In the genomic region with DNA sequence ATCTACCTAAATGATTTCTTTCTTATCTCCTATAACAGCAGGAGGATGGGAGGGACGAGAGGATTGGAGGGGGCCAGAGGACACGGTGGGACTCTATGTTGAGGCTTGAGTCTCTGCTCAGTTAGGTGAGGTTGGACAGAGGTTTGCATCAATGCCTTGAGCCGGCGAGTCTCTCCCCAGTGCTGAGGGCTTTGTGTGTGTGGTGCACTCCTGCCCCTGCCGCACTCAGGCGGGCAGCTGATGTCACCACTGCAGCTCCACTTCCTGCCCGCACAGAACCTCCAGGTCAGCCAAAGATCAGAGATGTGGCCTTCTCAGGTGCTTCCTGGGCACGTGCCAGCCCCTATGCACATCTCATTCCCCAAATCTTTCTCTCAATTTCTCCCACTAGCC, we compare ENCODE assay signal across 8 cellular contexts. TPM values are rescaled to one million over a fixed set of nuclear protein-coding genes. Genes with fewer than 3 reads are reported as not detected.
DNase-seq lines count a peak whose midpoint lies in the region; ATAC-seq and TF ChIP-seq lines count a peak whose summit lies in the region.
"Not testable (repeated sequence)": the region's sequence is repeated elsewhere in the genome, so short reads cannot be mapped to it uniquely, and the experiment has no call there.
"Had no signal": no experiment of that assay in that cellular context is flagged by ENCODE, and none has a peak within 500 bp of the region (broad histone marks: within the 10 kb centered on the region; RNA-seq: fewer than 3 reads in every experiment).

No MANE protein-coding gene starts in this region.

- not testable (repeated sequence) for H3K36me3 ChIP-seq in DOHH2 (ENCODE audit: control insufficient read depth, low read length); Karpas-422 (ENCODE audit: insufficient read depth, low read length); SJCRH30; neural progenitor cell

- H3K9me2 ChIP-seq in DOHH2 (replicated peaks; ENCODE audit: control insufficient read depth, low read length); Karpas-422 (replicated peaks; ENCODE audit: insufficient read depth, low read length): not testable (repeated sequence)

- not testable (repeated sequence) for H3K27ac Mint-ChIP-seq in activated T-cell treated with anti-CD3 and anti-CD28 coated beads, Interleukin-2, amount 50 U/mL, for 24 hours; central memory CD8-positive, alpha-beta T cell (ENCODE audit: low read depth); neural progenitor cell

- peak; percentile 46 for DNase-seq in Karpas-422
- peak in 1 of 2 experiments; percentile 43 for DNase-seq in SJCRH30
- peak; percentile 39 for DNase-seq in activated T-cell treated with anti-CD3 and anti-CD28 coated beads, Interleukin-2, amount 50 U/mL, for 24 hours
- DNase-seq in central memory CD8-positive, alpha-beta T cell (ENCODE audit: low spot score in 2 of 2); left colon: not testable (repeated sequence)
- peak; percentile 39 for DNase-seq in neural progenitor cell (ENCODE audit: low spot score)

- peaks cover 26% of the 10 kb centered on the region for H3K4me1 Mint-ChIP-seq in activated T-cell treated with anti-CD3 and anti-CD28 coated beads, Interleukin-2, amount 50 U/mL, for 24 hours (ENCODE audit: low read depth)
- H3K4me1 Mint-ChIP-seq in central memory CD8-positive, alpha-beta T cell, result peaks cover 32% of the 10 kb centered on the region
- peaks cover 16% of the 10 kb centered on the region for H3K4me1 Mint-ChIP-seq in neural progenitor cell

- not testable (repeated sequence) for H4K20me1 ChIP-seq in DOHH2 (ENCODE audit: control insufficient read depth, insufficient read depth, low read depth, low read length); Karpas-422 (ENCODE audit: insufficient read depth, low read depth, low read length)
- peaks cover 26% of the 10 kb centered on the region for H4K20me1 ChIP-seq in neural progenitor cell (ENCODE audit: low read depth)

- H2AFZ ChIP-seq in Karpas-422 (ENCODE audit: low read length), result peak overlapping the region; percentile 96
- H2AFZ ChIP-seq in neural progenitor cell (replicated peaks), result not testable (repeated sequence)

- H3K9me3 Mint-ChIP-seq in activated T-cell treated with anti-CD3 and anti-CD28 coated beads, Interleukin-2, amount 50 U/mL, for 24 hours; central memory CD8-positive, alpha-beta T cell: not testable (repeated sequence)
- peaks cover 31% of the 10 kb centered on the region for H3K9me3 Mint-ChIP-seq in neural progenitor cell

- peak; percentile 66 for ATAC-seq in central memory CD8-positive, alpha-beta T cell (replicated peaks; ENCODE audit: extremely low read depth, poor library complexity, severe bottlenecking)
- ATAC-seq in left colon, result peak; percentile 31

- peak overlapping the region; percentile 82 for H3K4me2 ChIP-seq in DOHH2 (ENCODE audit: low read length)
- peak overlapping the region; percentile 74 for H3K4me2 ChIP-seq in Karpas-422 (ENCODE audit: low read depth, low read length, poor library complexity, severe bottlenecking)
- peak overlapping the region; percentile 68 for H3K4me2 ChIP-seq in neural progenitor cell

- not testable (repeated sequence) for H3K9me3 ChIP-seq in DOHH2 (ENCODE audit: control insufficient read depth, insufficient read depth, low read length); Karpas-422 (ENCODE audit: low read length); SJCRH30 (replicated peaks); neural progenitor cell (ENCODE audit: low read depth)

- H3K4me3 ChIP-seq in DOHH2 (ENCODE audit: low read length) (peak overlapping the region; percentile 67), Karpas-422 (ENCODE audit: low read length) (peak overlapping the region; percentile 64), SJCRH30 (peak overlapping the region; percentile 53), neural progenitor cell (peak overlapping the region; percentile 34)

- H3K36me3 Mint-ChIP-seq in activated T-cell treated with anti-CD3 and anti-CD28 coated beads, Interleukin-2, amount 50 U/mL, for 24 hours (ENCODE audit: low read depth); central memory CD8-positive, alpha-beta T cell (ENCODE audit: insufficient read depth); neural progenitor cell: not testable (repeated sequence)

- TF ChIP-seq CTCF in DOHH2 (IDR thresholded peaks at IDR 0.05; ENCODE audit: low read depth, low read length, poor library complexity, severe bottlenecking); neural progenitor cell (IDR thresholded peaks at IDR 0.05): not testable (repeated sequence)

- H3K27me3 ChIP-seq in DOHH2 (ENCODE audit: control insufficient read depth, low read length) (peaks cover 70% of the 10 kb centered on the region), SJCRH30 (peaks cover 34% of the 10 kb centered on the region; the same call in 1 of the 2 replicates), neural progenitor cell (peaks cover 100% of the 10 kb centered on the region)
- not testable (repeated sequence) for H3K27me3 ChIP-seq in Karpas-422 (ENCODE audit: low read length)

- not testable (repeated sequence) for H3K27ac ChIP-seq in DOHH2 (ENCODE audit: low read depth, low read length); Karpas-422 (ENCODE audit: low read length); SJCRH30; neural progenitor cell

- H3K4me3 Mint-ChIP-seq in activated T-cell treated with anti-CD3 and anti-CD28 coated beads, Interleukin-2, amount 50 U/mL, for 24 hours, result peak overlapping the region; percentile 67
- H3K4me3 Mint-ChIP-seq in central memory CD8-positive, alpha-beta T cell, result peak overlapping the region; percentile 75
- peak overlapping the region; percentile 79 for H3K4me3 Mint-ChIP-seq in neural progenitor cell

- peaks cover 21% of the 10 kb centered on the region for H3K4me1 ChIP-seq in DOHH2 (ENCODE audit: control insufficient read depth, low read length)
- peaks cover 17% of the 10 kb centered on the region for H3K4me1 ChIP-seq in Karpas-422 (ENCODE audit: low read length)
- peaks cover 14% of the 10 kb centered on the region; the same call in 1 of the 2 replicates for H3K4me1 ChIP-seq in SJCRH30
- H3K4me1 ChIP-seq in neural progenitor cell, result not testable (repeated sequence)

- H3F3A ChIP-seq in DOHH2 (ENCODE audit: control insufficient read depth, insufficient read depth); neural progenitor cell (ENCODE audit: low read depth): not testable (repeated sequence)

- peaks cover 98% of the 10 kb centered on the region for H3K27me3 Mint-ChIP-seq in activated T-cell treated with anti-CD3 and anti-CD28 coated beads, Interleukin-2, amount 50 U/mL, for 24 hours
- H3K27me3 Mint-ChIP-seq in central memory CD8-positive, alpha-beta T cell, result peaks cover 100% of the 10 kb centered on the region
- H3K27me3 Mint-ChIP-seq in neural progenitor cell (ENCODE audit: insufficient read depth, low read depth), result peaks cover 82% of the 10 kb centered on the region

- intact Hi-C loops in left colon (cut with DNase I, micrococcal nuclease), result not testable (repeated sequence)

- not testable (repeated sequence) for H3K79me2 ChIP-seq in DOHH2 (ENCODE audit: control insufficient read depth, low read length); Karpas-422 (ENCODE audit: low read length); neural progenitor cell (ENCODE audit: low read depth)

- H3K9ac ChIP-seq in Karpas-422 (ENCODE audit: low read length), result peak overlapping the region; percentile 56
- not testable (repeated sequence) for H3K9ac ChIP-seq in neural progenitor cell

RNA-seq across cellular contexts. Expression of a gene that starts 27.7 kb away (rescaled TPM):
- total RNA-seq in Karpas-422 (2014; rRNA removed; shearing (Covaris generic); ENCODE audit: low replicate concordance), result 1.0 and 5.1 TPM in 2 replicates
- 0.99 and 1.7 TPM in 2 replicates for total RNA-seq in SJCRH30 (2014; rRNA removed; shearing (Covaris generic))
- total RNA-seq in left colon (under 1 TPM in 1 of 2 donors, not detected in 1; 0.09 TPM), neural progenitor cell (ENCODE audit: low replicate concordance) (0.11 and 0.40 TPM in 2 replicates)

RNA-seq across cellular contexts. Expression of a gene that starts 33.9 kb away (rescaled TPM):
- total RNA-seq in Karpas-422 (2014; rRNA removed; shearing (Covaris generic); ENCODE audit: low replicate concordance), result not detected in 2 replicates
- total RNA-seq in SJCRH30 (2014; rRNA removed; shearing (Covaris generic)), result not detected in 2 replicates
- total RNA-seq in left colon (not detected), neural progenitor cell (ENCODE audit: low replicate concordance) (not detected in 2 replicates)
- total RNA-seq: dermis blood vessel endothelial cell had no signal

RNA-seq across cellular contexts. Expression of a gene that starts 49.6 kb away (rescaled TPM):
- 0.56 and 0.76 TPM in 2 replicates for total RNA-seq in Karpas-422 (2014; rRNA removed; shearing (Covaris generic); ENCODE audit: low replicate concordance)
- 2.7 and 2.9 TPM in 2 replicates for total RNA-seq in SJCRH30 (2014; rRNA removed; shearing (Covaris generic))
- total RNA-seq in left colon (under 1 TPM in 1 of 2 donors, not detected in 1; 0.31 TPM), neural progenitor cell (ENCODE audit: low replicate concordance) (not detected in 2 replicates)
